ENCODE assay signal across 8 cellular contexts in genomic region chr19:49497047-49497789, GRCh38. TPM values are rescaled to one million over a fixed set of nuclear protein-coding genes. Genes with fewer than 3 reads are reported as not detected.
A peak's percentile ranks its signal among the peaks of the same experiment; 100 is the strongest.
DNase-seq lines count a peak whose midpoint lies in the region; ATAC-seq, FAIRE-seq and TF ChIP-seq lines count a peak whose summit lies in the region.

No MANE protein-coding gene starts in this region.

- H3K27me3 Mint-ChIP-seq in progenitor cell of endocrine pancreas = no peaks in the 10 kb centered on the region

- peaks cover 20% of the 10 kb centered on the region for H3K4me1 Mint-ChIP-seq in progenitor cell of endocrine pancreas (ENCODE audit: low read depth)

- H3K4me1 ChIP-seq in A549 = peaks cover 34% of the 10 kb centered on the region

- FAIRE-seq in A549 (lab: Jason Lieb, UNC) = no peak
- no peak for FAIRE-seq in RCC 7860 (lab: Jason Lieb, UNC)

- H3K36me3 Mint-ChIP-seq in progenitor cell of endocrine pancreas (ENCODE audit: insufficient read depth) = peaks cover 22% of the 10 kb centered on the region

- POLR2A ChIA-PET in A549 (lab: Yijun Ruan, JAX) = interaction anchor here (1.7 kb wide), 1 partner anchor 83 kb away, joined by 11 read pairs; the partner anchor contains the start of genes NOSIP and PRRG2

- H3K9me3 ChIP-seq in A549 = no peaks in the 10 kb centered on the region

- peak overlapping the region; percentile 89 for H3K4me2 ChIP-seq in A549

- TF ChIP-seq CTCF in A549 (IDR thresholded peaks at IDR 0.05) (no peak), progenitor cell of endocrine pancreas (IDR thresholded peaks at IDR 0.05; ENCODE audit: unreplicated experiment) (no peak)

- TF ChIP-seq EP300 in A549 (IDR thresholded peaks at IDR 0.05) = no peak

- TF ChIP-seq POLR2A in A549 (IDR thresholded peaks at IDR 0.05; ENCODE audit: low read length) = peak; percentile 64
- TF ChIP-seq POLR2A in GM19193 (IDR thresholded peaks at IDR 0.05; ENCODE audit: extremely low read depth, insufficient read depth, insufficient read length) = peak; percentile 26

- peak overlapping the region; percentile 93 to 97 for H3K27ac ChIP-seq in A549

- ATAC-seq in A549 (peak in 1 of 2 experiments; percentile 7; a peak in 2 of 6 replicates), Right ventricle myocardium inferior (no peak), GM18909 (IDR thresholded peaks at IDR 0.05; ENCODE audit: poor library complexity, unreplicated experiment) (no peak)

- H3K4me3 Mint-ChIP-seq in progenitor cell of endocrine pancreas (ENCODE audit: low read depth) = peak overlapping the region; percentile 94

- peak overlapping the region; percentile 95 for H3K27ac Mint-ChIP-seq in progenitor cell of endocrine pancreas

- WGBS in A549 (ENCODE audit: missing lambda C conversion rate) = 3% methylated on average over 22 of the region's 22 CpGs

- TF ChIP-seq RAD21 in A549 (conservative IDR thresholded peaks at IDR 0.05 in 1 of 2, IDR thresholded peaks at IDR 0.05 in 1 of 2) = no peak

- DNase-seq in A549 (ENCODE audit: low read depth in 1 of 2, low spot score in 1 of 2) (peak; percentile 77 to 79), RCC 7860 (ENCODE audit: low spot score) (peak; percentile 14), Right ventricle myocardium inferior (ENCODE audit: missing footprints) (peak; percentile 89), progenitor cell of endocrine pancreas (ENCODE audit: low spot score, unreplicated experiment) (no peak), NCI-H1930 (lab: John Stamatoyannopoulos, UW) (no peak)
- peak; percentile 42 to 58 (median 46) for DNase-seq in activated naive CD4-positive, alpha-beta T cell (lab: John Stamatoyannopoulos, UW)

- peak overlapping the region; percentile 97 for H3K4me3 ChIP-seq in A549

- no peaks in the 10 kb centered on the region for H3K9me3 Mint-ChIP-seq in progenitor cell of endocrine pancreas (ENCODE audit: low read depth)

- CTCF ChIA-PET in A549 (lab: Yijun Ruan, JAX) = interaction anchor here (0.6 to 2.7 kb wide), 3 partner anchors 10 to 176 kb away, joined by 3 to 6 read pairs (median 5); no protein-coding TSS in a partner anchor

- intact Hi-C loops in Right ventricle myocardium inferior (cut with DNase I) = loop anchor here (10.0 kb wide), 1 partner anchor 378 kb away; the partner anchor contains the start of genes AKT1S1 and TBC1D17

TF ChIP-seq in A549, 52 proteins besides CTCF, POLR2A, EP300 and RAD21 (continues in another document):
- TF ChIP-seq, protein P1, sequence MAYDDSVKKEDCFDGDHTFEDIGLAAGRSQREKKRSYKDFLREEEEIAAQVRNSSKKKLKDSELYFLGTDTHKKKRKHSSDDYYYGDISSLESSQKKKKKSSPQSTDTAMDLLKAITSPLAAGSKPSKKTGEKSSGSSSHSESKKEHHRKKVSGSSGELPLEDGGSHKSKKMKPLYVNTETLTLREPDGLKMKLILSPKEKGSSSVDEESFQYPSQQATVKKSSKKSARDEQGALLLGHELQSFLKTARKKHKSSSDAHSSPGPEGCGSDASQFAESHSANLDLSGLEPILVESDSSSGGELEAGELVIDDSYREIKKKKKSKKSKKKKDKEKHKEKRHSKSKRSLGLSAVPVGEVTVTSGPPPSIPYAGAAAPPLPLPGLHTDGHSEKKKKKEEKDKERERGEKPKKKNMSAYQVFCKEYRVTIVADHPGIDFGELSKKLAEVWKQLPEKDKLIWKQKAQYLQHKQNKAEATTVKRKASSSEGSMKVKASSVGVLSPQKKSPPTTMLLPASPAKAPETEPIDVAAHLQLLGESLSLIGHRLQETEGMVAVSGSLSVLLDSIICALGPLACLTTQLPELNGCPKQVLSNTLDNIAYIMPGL (CRISPR knock-in tag; IDR thresholded peaks at IDR 0.05; ENCODE audit: borderline replicate concordance) = peak; percentile 57; the same call in 1 of the 2 replicates
- TF ChIP-seq USF2 (IDR thresholded peaks at IDR 0.05) (no peak; the same call in 1 of the 2 replicates), GATA3 (IDR thresholded peaks at IDR 0.05; ENCODE audit: borderline replicate concordance) (0 out of 2 replicates have a peak, but pooled peaks have one; percentile 25), MYC (IDR thresholded peaks at IDR 0.05; ENCODE audit: borderline replicate concordance, low read length) (peak; percentile 84), TP53 (CRISPR knock-in tag; IDR thresholded peaks at IDR 0.05) (0 out of 2 replicates have a peak, but pooled peaks have one; percentile 15), MAZ (IDR thresholded peaks at IDR 0.05; ENCODE audit: borderline replicate concordance, low read depth, low read length) (no peak)
- TF ChIP-seq, protein P2, sequence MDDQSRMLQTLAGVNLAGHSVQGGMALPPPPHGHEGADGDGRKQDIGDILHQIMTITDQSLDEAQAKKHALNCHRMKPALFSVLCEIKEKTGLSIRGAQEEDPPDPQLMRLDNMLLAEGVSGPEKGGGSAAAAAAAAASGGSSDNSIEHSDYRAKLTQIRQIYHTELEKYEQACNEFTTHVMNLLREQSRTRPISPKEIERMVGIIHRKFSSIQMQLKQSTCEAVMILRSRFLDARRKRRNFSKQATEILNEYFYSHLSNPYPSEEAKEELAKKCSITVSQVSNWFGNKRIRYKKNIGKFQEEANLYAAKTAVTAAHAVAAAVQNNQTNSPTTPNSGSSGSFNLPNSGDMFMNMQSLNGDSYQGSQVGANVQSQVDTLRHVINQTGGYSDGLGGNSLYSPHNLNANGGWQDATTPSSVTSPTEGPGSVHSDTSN (IDR thresholded peaks at IDR 0.05) = 0 out of 2 replicates have a peak, but pooled peaks have one; percentile 54
- TF ChIP-seq, protein P3, sequence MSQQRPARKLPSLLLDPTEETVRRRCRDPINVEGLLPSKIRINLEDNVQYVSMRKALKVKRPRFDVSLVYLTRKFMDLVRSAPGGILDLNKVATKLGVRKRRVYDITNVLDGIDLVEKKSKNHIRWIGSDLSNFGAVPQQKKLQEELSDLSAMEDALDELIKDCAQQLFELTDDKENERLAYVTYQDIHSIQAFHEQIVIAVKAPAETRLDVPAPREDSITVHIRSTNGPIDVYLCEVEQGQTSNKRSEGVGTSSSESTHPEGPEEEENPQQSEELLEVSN (IDR thresholded peaks at IDR 0.05; ENCODE audit: borderline replicate concordance, low read depth) = peak; percentile 42; the same call in 1 of the 2 replicates
- TF ChIP-seq, protein P4, sequence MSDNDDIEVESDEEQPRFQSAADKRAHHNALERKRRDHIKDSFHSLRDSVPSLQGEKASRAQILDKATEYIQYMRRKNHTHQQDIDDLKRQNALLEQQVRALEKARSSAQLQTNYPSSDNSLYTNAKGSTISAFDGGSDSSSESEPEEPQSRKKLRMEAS (IDR thresholded peaks at IDR 0.05) = peak; percentile 93

RNA-seq across cellular contexts. Expression of gene RPS11, which starts 1.0 kb away (rescaled TPM):
- 2,624 and 3,014 TPM in 2 replicates for polyA plus RNA-seq in A549 (2011; rRNA removed)
- 5,125 and 7,098 TPM in 2 replicates for polyA plus RNA-seq in A549 (2012; cell fraction: cytosol; rRNA removed)
- 2,789 and 3,629 TPM in 2 replicates for polyA plus RNA-seq in A549 (2012; cell fraction: nucleus; rRNA removed)
- 3,721 to 3,877 TPM (median 3,793 TPM) in 3 replicates for polyA plus RNA-seq in A549 (2017; fragmentation: RNase III; extraction: RNeasy Plus Mini Kit Qiagen cat#74134 plus additional on column Dnase treatment)
- 1,828 and 2,481 TPM in 2 replicates for polyA minus RNA-seq in A549 (2011; rRNA and poly(A)+ RNA removed)
- total RNA-seq in Right ventricle myocardium inferior = 1,100 TPM
- 2,272 and 2,377 TPM in 2 replicates for total RNA-seq in progenitor cell of endocrine pancreas

RNA-seq across cellular contexts. Expression of gene RPL13A, which starts 9.8 kb away (rescaled TPM):
- polyA plus RNA-seq in A549 (2011; rRNA removed) (5,391 and 5,410 TPM in 2 replicates), A549 (2017; fragmentation: RNase III; extraction: RNeasy Plus Mini Kit Qiagen cat#74134 plus additional on column Dnase treatment) (3,383 to 3,595 TPM (median 3,438 TPM) in 3 replicates)
- polyA plus RNA-seq in A549 (2012; cell fraction: cytosol; rRNA removed) = 6,169 and 7,252 TPM in 2 replicates
- 3,653 and 3,684 TPM in 2 replicates for polyA plus RNA-seq in A549 (2012; cell fraction: nucleus; rRNA removed)
- polyA minus RNA-seq in A549 (2011; rRNA and poly(A)+ RNA removed) = 1,893 and 2,022 TPM in 2 replicates
- total RNA-seq in Right ventricle myocardium inferior (1,486 TPM), progenitor cell of endocrine pancreas (2,665 and 2,783 TPM in 2 replicates)

RNA-seq across cellular contexts. Expression of gene FCGRT, which starts 15.2 kb away (rescaled TPM):
- polyA plus RNA-seq in A549 (2011; rRNA removed) (25.7 and 32.0 TPM in 2 replicates), A549 (2017; fragmentation: RNase III; extraction: RNeasy Plus Mini Kit Qiagen cat#74134 plus additional on column Dnase treatment) (20.0 to 28.4 TPM (median 28.4 TPM) in 3 replicates)
- 20.4 and 28.0 TPM in 2 replicates for polyA plus RNA-seq in A549 (2012; cell fraction: cytosol; rRNA removed)
- polyA plus RNA-seq in A549 (2012; cell fraction: nucleus; rRNA removed) = 47.2 and 48.8 TPM in 2 replicates
- 23.9 and 24.7 TPM in 2 replicates for polyA minus RNA-seq in A549 (2011; rRNA and poly(A)+ RNA removed)
- total RNA-seq in Right ventricle myocardium inferior (105 TPM), progenitor cell of endocrine pancreas (153 and 169 TPM in 2 replicates)

RNA-seq across cellular contexts. Expression of gene FLT3LG, which starts 23.2 kb away (rescaled TPM):
- polyA plus RNA-seq in A549 (2011; rRNA removed) = 0.42 and 0.58 TPM in 2 replicates
- 0.75 and 1.4 TPM in 2 replicates for polyA plus RNA-seq in A549 (2012; cell fraction: cytosol; rRNA removed)
- polyA plus RNA-seq in A549 (2012; cell fraction: nucleus; rRNA removed) = 1.9 and 2.2 TPM in 2 replicates
- 0.99 to 1.2 TPM (median 1.0 TPM) in 3 replicates for polyA plus RNA-seq in A549 (2017; fragmentation: RNase III; extraction: RNeasy Plus Mini Kit Qiagen cat#74134 plus additional on column Dnase treatment)
- polyA minus RNA-seq in A549 (2011; rRNA and poly(A)+ RNA removed) = 0.41 and 0.92 TPM in 2 replicates
- 4.7 TPM for total RNA-seq in Right ventricle myocardium inferior
- 0.96 and 1.1 TPM in 2 replicates for total RNA-seq in progenitor cell of endocrine pancreas

RNA-seq across cellular contexts. Expression of gene RCN3, which starts 30.6 kb away (rescaled TPM):
- polyA plus RNA-seq in A549 (2011; rRNA removed) = 0.31 and 0.41 TPM in 2 replicates
- 0.78 and 0.98 TPM in 2 replicates for polyA plus RNA-seq in A549 (2012; cell fraction: cytosol; rRNA removed)
- 5.4 and 5.7 TPM in 2 replicates for polyA plus RNA-seq in A549 (2012; cell fraction: nucleus; rRNA removed)
- 1.6 to 2.1 TPM (median 1.8 TPM) in 3 replicates for polyA plus RNA-seq in A549 (2017; fragmentation: RNase III; extraction: RNeasy Plus Mini Kit Qiagen cat#74134 plus additional on column Dnase treatment)
- polyA minus RNA-seq in A549 (2011; rRNA and poly(A)+ RNA removed) = not detected in 2 replicates
- 7.4 TPM for total RNA-seq in Right ventricle myocardium inferior
- total RNA-seq in progenitor cell of endocrine pancreas = 43.4 and 58.0 TPM in 2 replicates

Comparison
In these comparisons a context has a peak if more than half of its experiments do, and no peak if none do; other contexts are left out.
1. DNase-seq: peak in A549 (2 of 2), RCC 7860 (single experiment), activated naive CD4-positive, alpha-beta T cell (4 of 4) and Right ventricle myocardium inferior (single experiment); none in progenitor cell of endocrine pancreas (single experiment) and NCI-H1930 (0 of 2).